15 cellular contexts compared by ENCODE assay signal in the genomic region with DNA sequence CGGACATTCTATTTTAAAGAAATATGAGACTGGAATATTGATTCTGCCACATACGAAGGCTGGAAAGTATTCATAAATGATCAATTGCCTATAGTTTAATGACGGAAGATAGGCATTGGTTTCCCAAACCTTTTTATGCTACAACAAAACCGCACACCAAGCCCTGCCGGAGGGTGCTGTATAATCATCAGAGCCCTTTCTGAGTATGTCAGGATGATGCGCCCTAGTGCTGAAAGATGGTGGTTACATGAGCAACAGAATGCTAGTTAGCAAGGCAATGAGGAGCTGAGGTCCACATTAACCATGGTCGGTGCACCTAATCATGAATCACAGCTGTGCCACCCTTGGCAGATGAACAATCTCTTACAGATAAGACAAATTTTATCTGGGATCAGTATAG.
DNase-seq lines count a peak whose midpoint lies in the region; ATAC-seq and TF ChIP-seq lines count a peak whose summit lies in the region.
"Had no signal": no experiment of that assay in that cellular context is flagged by ENCODE, and none has a peak within 500 bp of the region (broad histone marks: within the 10 kb centered on the region; RNA-seq: fewer than 3 reads in every experiment).

No MANE protein-coding gene starts in this region.

- peaks cover 21% of the 10 kb centered on the region for H3K4me1 Mint-ChIP-seq in WTC11
- peaks cover 5% of the 10 kb centered on the region for H3K4me1 Mint-ChIP-seq in neural progenitor cell
- no peaks in the 10 kb centered on the region for H3K4me1 Mint-ChIP-seq in activated T-cell treated with anti-CD3 and anti-CD28 coated beads, Interleukin-2, amount 50 U/mL, for 24 hours (ENCODE audit: low read depth)
- H3K4me1 Mint-ChIP-seq: CD14-positive monocyte had no signal

- H3F3A ChIP-seq in neural progenitor cell (ENCODE audit: low read depth) (no peaks in the 10 kb centered on the region), PC-9 (ENCODE audit: insufficient read depth, low read depth) (no peaks in the 10 kb centered on the region)

- DNase-seq in H7 (peak; percentile 6), NCI-H69 (lab: John Stamatoyannopoulos, UW) (peak; percentile 44), WTC11 (ENCODE audit: low spot score) (no peak), neural progenitor cell (ENCODE audit: low spot score) (peak; percentile 17), GM20000 (ENCODE audit: low spot score) (no peak), PC-9 (no peak)
- DNase-seq in activated T-cell treated with anti-CD3 and anti-CD28 coated beads, Interleukin-2, amount 50 U/mL, for 24 hours: no peak
- DNase-seq: CD8-positive, alpha-beta T cell; COR-L47; DMS153; GF-D8; IMR-90 had no signal

- H3K4me3 ChIP-seq in H7 (ENCODE audit: insufficient read depth, low read depth, low read length) (no peak overlapping the region), neural progenitor cell (no peak overlapping the region), PC-9 (no peak overlapping the region)
- H3K4me3 ChIP-seq: A549, HAP-1 had no signal

- no peak overlapping the region for H3K27ac Mint-ChIP-seq in WTC11
- H3K27ac Mint-ChIP-seq in neural progenitor cell: no peak overlapping the region
- H3K27ac Mint-ChIP-seq in activated T-cell treated with anti-CD3 and anti-CD28 coated beads, Interleukin-2, amount 50 U/mL, for 24 hours: no peak overlapping the region
- H3K27ac Mint-ChIP-seq: CD14-positive monocyte; CD8-positive, alpha-beta T cell had no signal

- H3K4me1 ChIP-seq in neural progenitor cell (no peaks in the 10 kb centered on the region), PC-9 (replicated peaks; ENCODE audit: insufficient read depth) (no peaks in the 10 kb centered on the region)
- H3K4me1 ChIP-seq: A549, HAP-1 had no signal

- no peak overlapping the region for H3K9ac ChIP-seq in neural progenitor cell

- H3K27ac ChIP-seq in neural progenitor cell (no peak overlapping the region), PC-9 (no peak overlapping the region)
- H3K27ac ChIP-seq: A549 had no signal

- no peaks in the 10 kb centered on the region for H3K79me2 ChIP-seq in neural progenitor cell (ENCODE audit: low read depth)
- no peaks in the 10 kb centered on the region for H3K79me2 ChIP-seq in PC-9 (ENCODE audit: low read depth)

- H3K36me3 ChIP-seq in H7 (replicated peaks; ENCODE audit: control insufficient read depth, insufficient read depth, low read length) (no peaks in the 10 kb centered on the region), neural progenitor cell (no peaks in the 10 kb centered on the region), PC-9 (ENCODE audit: low read depth) (no peaks in the 10 kb centered on the region)
- H3K36me3 ChIP-seq: HAP-1 had no signal

- no peaks in the 10 kb centered on the region for H3K9me3 ChIP-seq in neural progenitor cell (ENCODE audit: low read depth)
- H3K9me3 ChIP-seq in PC-9 (ENCODE audit: insufficient read depth, low read depth): no peaks in the 10 kb centered on the region
- H3K9me3 ChIP-seq: A549, HAP-1 had no signal

- peak; percentile 85 for ATAC-seq in WTC11
- ATAC-seq: A549; CD8-positive, alpha-beta T cell had no signal

- H3K4me3 Mint-ChIP-seq in WTC11 (no peak overlapping the region), neural progenitor cell (no peak overlapping the region)
- H3K4me3 Mint-ChIP-seq in activated T-cell treated with anti-CD3 and anti-CD28 coated beads, Interleukin-2, amount 50 U/mL, for 24 hours: no peak overlapping the region
- H3K4me3 Mint-ChIP-seq: CD14-positive monocyte; CD8-positive, alpha-beta T cell had no signal

- H3K9me3 Mint-ChIP-seq in WTC11 (no peaks in the 10 kb centered on the region), neural progenitor cell (no peaks in the 10 kb centered on the region)
- H3K9me3 Mint-ChIP-seq in activated T-cell treated with anti-CD3 and anti-CD28 coated beads, Interleukin-2, amount 50 U/mL, for 24 hours: peaks cover 8% of the 10 kb centered on the region

- H3K9me2 ChIP-seq in PC-9 (ENCODE audit: insufficient read depth): no peaks in the 10 kb centered on the region

- intact Hi-C loops in PC-9 (cut with micrococcal nuclease; ENCODE audit: unreplicated experiment): no loop called here

- H3K4me2 ChIP-seq in neural progenitor cell (no peak overlapping the region), PC-9 (no peak overlapping the region)
- H3K4me2 ChIP-seq: A549 had no signal

- H2AFZ ChIP-seq in neural progenitor cell (replicated peaks) (no peak overlapping the region), PC-9 (no peak overlapping the region)

- H3K27me3 Mint-ChIP-seq in WTC11 (ENCODE audit: low read depth): no peaks in the 10 kb centered on the region
- H3K27me3 Mint-ChIP-seq in neural progenitor cell (ENCODE audit: insufficient read depth, low read depth): no peaks in the 10 kb centered on the region
- H3K27me3 Mint-ChIP-seq in activated T-cell treated with anti-CD3 and anti-CD28 coated beads, Interleukin-2, amount 50 U/mL, for 24 hours: no peaks in the 10 kb centered on the region

- POLR2A ChIA-PET in WTC11 (lab: Charles Lee) (no interaction called here), PC-9 (lab: Charles Lee; ENCODE audit: unreplicated experiment) (no interaction called here)

- TF ChIP-seq CTCF in WTC11 (IDR thresholded peaks at IDR 0.05) (no peak), neural progenitor cell (IDR thresholded peaks at IDR 0.05) (peak; percentile 27), GM20000 (IDR thresholded peaks at IDR 0.05; ENCODE audit: extremely low read depth, missing control alignments) (no peak), PC-9 (conservative IDR thresholded peaks at IDR 0.05) (no peak)

- no TSS peak for BruUV-seq in PC-9 (replicated peaks; lab: Mats Ljungman, UMichigan)

- H3K36me3 Mint-ChIP-seq in WTC11 (no peaks in the 10 kb centered on the region), neural progenitor cell (no peaks in the 10 kb centered on the region)
- no peaks in the 10 kb centered on the region for H3K36me3 Mint-ChIP-seq in activated T-cell treated with anti-CD3 and anti-CD28 coated beads, Interleukin-2, amount 50 U/mL, for 24 hours (ENCODE audit: low read depth)
- H3K36me3 Mint-ChIP-seq: CD14-positive monocyte; CD8-positive, alpha-beta T cell had no signal

- CTCF ChIA-PET in WTC11 (lab: Charles Lee): interaction anchor here (0.7 to 1.4 kb wide), 3 partner anchors 20 to 418 kb away, joined by 3 to 6 read pairs (median 3); no protein-coding TSS in a partner anchor
- CTCF ChIA-PET in PC-9 (lab: Charles Lee): no interaction called here

- H3K27me3 ChIP-seq in H7 (ENCODE audit: control insufficient read depth, insufficient read depth, low read length) (no peaks in the 10 kb centered on the region), neural progenitor cell (no peaks in the 10 kb centered on the region), PC-9 (ENCODE audit: insufficient read depth, low read depth) (no peaks in the 10 kb centered on the region)

- H4K20me1 ChIP-seq in neural progenitor cell (ENCODE audit: low read depth) (no peaks in the 10 kb centered on the region), PC-9 (ENCODE audit: insufficient read depth) (no peaks in the 10 kb centered on the region)

TF ChIP-seq in WTC11, 78 proteins besides CTCF, POLR2A, EP300 and RAD21 (continues in another document):
- TF ChIP-seq ZNF263 (CRISPR knock-in tag; IDR thresholded peaks at IDR 0.05; ENCODE audit: low read depth) (no peak), JAZF1 (CRISPR knock-in tag; IDR thresholded peaks at IDR 0.05) (no peak), PRDM15 (CRISPR knock-in tag; IDR thresholded peaks at IDR 0.05) (no peak), ZNF121 (CRISPR knock-in tag; IDR thresholded peaks at IDR 0.05) (no peak), ZNF219 (CRISPR knock-in tag; IDR thresholded peaks at IDR 0.05; ENCODE audit: borderline replicate concordance) (no peak), ATF2 (CRISPR knock-in tag; IDR thresholded peaks at IDR 0.05; ENCODE audit: borderline replicate concordance, low read depth) (no peak), GTF2I (CRISPR knock-in tag; conservative IDR thresholded peaks at IDR 0.05) (no peak)
- TF ChIP-seq, protein P1, sequence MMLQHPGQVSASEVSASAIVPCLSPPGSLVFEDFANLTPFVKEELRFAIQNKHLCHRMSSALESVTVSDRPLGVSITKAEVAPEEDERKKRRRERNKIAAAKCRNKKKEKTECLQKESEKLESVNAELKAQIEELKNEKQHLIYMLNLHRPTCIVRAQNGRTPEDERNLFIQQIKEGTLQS (CRISPR knock-in tag; conservative IDR thresholded peaks at IDR 0.05): no peak

Comparison
In these comparisons a context has a peak if more than half of its experiments do, and no peak if none do; other contexts are left out.
1. DNase-seq: peak in H7 (single experiment), NCI-H69 (single experiment) and neural progenitor cell (single experiment); none in WTC11 (single experiment), GM20000 (single experiment), PC-9 (0 of 2) and activated T-cell treated with anti-CD3 and anti-CD28 coated beads, Interleukin-2, amount 50 U/mL, for 24 hours (single experiment).